1 cellular context compared by ENCODE assay signal in genomic region chr3:13016083-13016725, GRCh38.
TF ChIP-seq lines count a peak whose summit lies in the region.

No MANE protein-coding gene starts in this region.

TF ChIP-seq in WTC11, 78 proteins besides CTCF, POLR2A, EP300 and RAD21 (continued from another document):
- TF ChIP-seq, protein P1, sequence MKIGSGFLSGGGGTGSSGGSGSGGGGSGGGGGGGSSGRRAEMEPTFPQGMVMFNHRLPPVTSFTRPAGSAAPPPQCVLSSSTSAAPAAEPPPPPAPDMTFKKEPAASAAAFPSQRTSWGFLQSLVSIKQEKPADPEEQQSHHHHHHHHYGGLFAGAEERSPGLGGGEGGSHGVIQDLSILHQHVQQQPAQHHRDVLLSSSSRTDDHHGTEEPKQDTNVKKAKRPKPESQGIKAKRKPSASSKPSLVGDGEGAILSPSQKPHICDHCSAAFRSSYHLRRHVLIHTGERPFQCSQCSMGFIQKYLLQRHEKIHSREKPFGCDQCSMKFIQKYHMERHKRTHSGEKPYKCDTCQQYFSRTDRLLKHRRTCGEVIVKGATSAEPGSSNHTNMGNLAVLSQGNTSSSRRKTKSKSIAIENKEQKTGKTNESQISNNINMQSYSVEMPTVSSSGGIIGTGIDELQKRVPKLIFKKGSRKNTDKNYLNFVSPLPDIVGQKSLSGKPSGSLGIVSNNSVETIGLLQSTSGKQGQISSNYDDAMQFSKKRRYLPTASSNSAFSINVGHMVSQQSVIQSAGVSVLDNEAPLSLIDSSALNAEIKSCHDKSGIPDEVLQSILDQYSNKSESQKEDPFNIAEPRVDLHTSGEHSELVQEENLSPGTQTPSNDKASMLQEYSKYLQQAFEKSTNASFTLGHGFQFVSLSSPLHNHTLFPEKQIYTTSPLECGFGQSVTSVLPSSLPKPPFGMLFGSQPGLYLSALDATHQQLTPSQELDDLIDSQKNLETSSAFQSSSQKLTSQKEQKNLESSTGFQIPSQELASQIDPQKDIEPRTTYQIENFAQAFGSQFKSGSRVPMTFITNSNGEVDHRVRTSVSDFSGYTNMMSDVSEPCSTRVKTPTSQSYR (CRISPR knock-in tag; IDR thresholded peaks at IDR 0.05), result no peak
- TF ChIP-seq, protein P2, sequence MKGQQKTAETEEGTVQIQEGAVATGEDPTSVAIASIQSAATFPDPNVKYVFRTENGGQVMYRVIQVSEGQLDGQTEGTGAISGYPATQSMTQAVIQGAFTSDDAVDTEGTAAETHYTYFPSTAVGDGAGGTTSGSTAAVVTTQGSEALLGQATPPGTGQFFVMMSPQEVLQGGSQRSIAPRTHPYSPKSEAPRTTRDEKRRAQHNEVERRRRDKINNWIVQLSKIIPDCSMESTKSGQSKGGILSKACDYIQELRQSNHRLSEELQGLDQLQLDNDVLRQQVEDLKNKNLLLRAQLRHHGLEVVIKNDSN (CRISPR knock-in tag; IDR thresholded peaks at IDR 0.05), result no peak
- no peak for TF ChIP-seq EMX1 (CRISPR knock-in tag; IDR thresholded peaks at IDR 0.05)
- TF ChIP-seq NFYB (CRISPR knock-in tag; conservative IDR thresholded peaks at IDR 0.05; ENCODE audit: low read depth), result no peak
- TF ChIP-seq TP53 (CRISPR knock-in tag; IDR thresholded peaks at IDR 0.05), result no peak
TF ChIP-seq in WTC11: peak in this region for 0.
